In genomic region chr11:68868221-68868620, GRCh38 we compare ENCODE assay signal across 18 cellular contexts. TPM values are rescaled to one million over a fixed set of nuclear protein-coding genes. Genes with fewer than 3 reads are reported as not detected.
A peak's percentile ranks its signal among the peaks of the same experiment; 100 is the strongest.
DNase-seq lines count a peak whose midpoint lies in the region; ATAC-seq and TF ChIP-seq lines count a peak whose summit lies in the region.
"Had no signal": no experiment of that assay in that cellular context is flagged by ENCODE, and none has a peak within 500 bp of the region (broad histone marks: within the 10 kb centered on the region; RNA-seq: fewer than 3 reads in every experiment).

No MANE protein-coding gene starts in this region.

- H3K27ac Mint-ChIP-seq in activated naive CD8-positive, alpha-beta T cell treated with anti-CD3 and anti-CD28 coated beads, Interleukin-2, amount 10 ng/mL, durations not matched to agents 7 days and 5 days = no peak overlapping the region
- H3K27ac Mint-ChIP-seq in activated naive CD8-positive, alpha-beta T cell treated with anti-CD3 and anti-CD28 coated beads for 36 hours = no peak overlapping the region
- H3K27ac Mint-ChIP-seq: CD4-positive, alpha-beta T cell had no signal

- peaks cover 0 to 13% (median 12%) of the 10 kb centered on the region in 8 donors for H3K9me3 ChIP-seq in spleen

- DNase-seq in activated naive CD8-positive, alpha-beta T cell treated with anti-CD3 and anti-CD28 coated beads, Interleukin-2, amount 10 ng/mL, durations not matched to agents 7 days and 5 days = no peak
- no peak for DNase-seq in activated naive CD8-positive, alpha-beta T cell treated with anti-CD3 and anti-CD28 coated beads for 36 hours
- DNase-seq in mesendoderm = no peak
- peak; percentile 34 for DNase-seq in spleen
- no peak for DNase-seq in NCI-H1694 (lab: John Stamatoyannopoulos, UW)
- no peak for DNase-seq in T-helper 1 cell
- DNase-seq in activated gamma-delta T cell treated with Interleukin-2 at 50 U/mL for 16 hours = no peak
- DNase-seq: AML-193; CD4-positive, alpha-beta T cell; DMS153; DMS79; GDM1; GM23248; HCEC 1CT had no signal

- no peak overlapping the region for H3K4me3 ChIP-seq in mesendoderm (ENCODE audit: low read length)
- no peak overlapping the region for H3K4me3 ChIP-seq in spleen
- H3K4me3 ChIP-seq: A549, GM23248 had no signal

- H3K23ac ChIP-seq in mesendoderm (ENCODE audit: low read length) = no peak overlapping the region

- H4K8ac ChIP-seq in mesendoderm (ENCODE audit: low read depth, low read length) = no peak overlapping the region

- no peak overlapping the region for H3K4me2 ChIP-seq in mesendoderm (ENCODE audit: low read length)
- H3K4me2 ChIP-seq: A549 had no signal

- no peak for TF ChIP-seq CTCF in spleen (IDR thresholded peaks at IDR 0.05 in 8 of 11, conservative IDR thresholded peaks at IDR 0.05 in 3 of 11)

- peaks cover 1% of the 10 kb centered on the region for H3K9me3 Mint-ChIP-seq in activated naive CD8-positive, alpha-beta T cell treated with anti-CD3 and anti-CD28 coated beads, Interleukin-2, amount 10 ng/mL, durations not matched to agents 7 days and 5 days
- peaks cover 3% of the 10 kb centered on the region for H3K9me3 Mint-ChIP-seq in activated naive CD8-positive, alpha-beta T cell treated with anti-CD3 and anti-CD28 coated beads for 36 hours
- H3K9me3 Mint-ChIP-seq: CD4-positive, alpha-beta T cell had no signal

- H3K18ac ChIP-seq in mesendoderm (ENCODE audit: low read length) = no peak overlapping the region

- ATAC-seq in activated naive CD8-positive, alpha-beta T cell treated with anti-CD3 and anti-CD28 coated beads, Interleukin-2, amount 10 ng/mL, durations not matched to agents 7 days and 5 days (ENCODE audit: low read depth) = no peak
- ATAC-seq: A549 had no signal

- H3K27me3 ChIP-seq in mesendoderm (ENCODE audit: insufficient read depth, low read length, poor library complexity) (no peaks in the 10 kb centered on the region), spleen (replicated peaks in 1 of 7) (peaks cover 0 to 14% (median 0%) of the 10 kb centered on the region in 7 donors)

- no peak overlapping the region for H2BK5ac ChIP-seq in mesendoderm (ENCODE audit: low read length)

- H3K4me1 Mint-ChIP-seq in activated naive CD8-positive, alpha-beta T cell treated with anti-CD3 and anti-CD28 coated beads, Interleukin-2, amount 10 ng/mL, durations not matched to agents 7 days and 5 days = peaks cover 14% of the 10 kb centered on the region
- H3K4me1 Mint-ChIP-seq in activated naive CD8-positive, alpha-beta T cell treated with anti-CD3 and anti-CD28 coated beads for 36 hours = peaks cover 14% of the 10 kb centered on the region

- no peaks in the 10 kb centered on the region for H3K79me2 ChIP-seq in mesendoderm (ENCODE audit: control insufficient read depth, insufficient read depth, low read length)

- H3K4ac ChIP-seq in mesendoderm (ENCODE audit: low read depth, low read length) = no peak overlapping the region

- no peak for TF ChIP-seq POLR2A in spleen (IDR thresholded peaks at IDR 0.05)

- H3K36me3 ChIP-seq in mesendoderm (ENCODE audit: control insufficient read depth, insufficient read depth, low read length) = no peaks in the 10 kb centered on the region
- H3K36me3 ChIP-seq in spleen = no peaks in the 10 kb centered on the region

- H3K27ac ChIP-seq in mesendoderm (ENCODE audit: low read depth, low read length) = no peak overlapping the region
- no peak overlapping the region for H3K27ac ChIP-seq in spleen
- H3K27ac ChIP-seq: 22Rv1, A549, C4-2B, GM23248, HL-60 had no signal

- H2AK5ac ChIP-seq in mesendoderm (ENCODE audit: low read length) = no peak overlapping the region

- no peaks in the 10 kb centered on the region for H3K79me1 ChIP-seq in mesendoderm (ENCODE audit: low read length)

- H3K36me3 Mint-ChIP-seq in activated naive CD8-positive, alpha-beta T cell treated with anti-CD3 and anti-CD28 coated beads, Interleukin-2, amount 10 ng/mL, durations not matched to agents 7 days and 5 days = no peaks in the 10 kb centered on the region
- H3K36me3 Mint-ChIP-seq in activated naive CD8-positive, alpha-beta T cell treated with anti-CD3 and anti-CD28 coated beads for 36 hours = peaks cover 4% of the 10 kb centered on the region

- WGBS in mesendoderm (ENCODE audit: extremely low coverage, insufficient coverage, low lambda C conversion rate) = no CpG with 5 or more reads among the region's 13 CpGs
- 90 to 96% (median 92%) methylated on average over 13 of the region's 13 CpGs for whole genome bisulfite sequencing in spleen, 5 donors

- no peak overlapping the region for H4K5ac ChIP-seq in mesendoderm (ENCODE audit: low read length)

- intact Hi-C loops in spleen (cut with DNase I; ENCODE audit: low total_unique reads) = no loop called here

- H3K9ac ChIP-seq in mesendoderm (ENCODE audit: low read length) = no peak overlapping the region
- H3K9ac ChIP-seq: GM23248 had no signal

- POLR2A ChIA-PET in activated naive CD8-positive, alpha-beta T cell treated with anti-CD3 and anti-CD28 coated beads, Interleukin-2, amount 10 ng/mL, durations not matched to agents 7 days and 5 days (lab: Charles Lee) = no interaction called here

- H3K4me1 ChIP-seq in mesendoderm (ENCODE audit: control insufficient read depth, low read depth, low read length) (no peaks in the 10 kb centered on the region), spleen (peaks cover 0 to 18% (median 15%) of the 10 kb centered on the region in 6 donors)

- H3K27me3 Mint-ChIP-seq in activated naive CD8-positive, alpha-beta T cell treated with anti-CD3 and anti-CD28 coated beads, Interleukin-2, amount 10 ng/mL, durations not matched to agents 7 days and 5 days = peaks cover 20% of the 10 kb centered on the region
- peaks cover 28% of the 10 kb centered on the region for H3K27me3 Mint-ChIP-seq in activated naive CD8-positive, alpha-beta T cell treated with anti-CD3 and anti-CD28 coated beads for 36 hours

- H2BK15ac ChIP-seq in mesendoderm (replicated peaks; ENCODE audit: low read depth) = no peak overlapping the region

- peak overlapping the region; percentile 31 for H3K56ac ChIP-seq in mesendoderm (ENCODE audit: low read length)

- no peak overlapping the region for H2BK120ac ChIP-seq in mesendoderm (ENCODE audit: low read depth, low read length)

- peak overlapping the region; percentile 21 for H3K4me3 Mint-ChIP-seq in activated naive CD8-positive, alpha-beta T cell treated with anti-CD3 and anti-CD28 coated beads, Interleukin-2, amount 10 ng/mL, durations not matched to agents 7 days and 5 days
- no peak overlapping the region for H3K4me3 Mint-ChIP-seq in activated naive CD8-positive, alpha-beta T cell treated with anti-CD3 and anti-CD28 coated beads for 36 hours
- H3K4me3 Mint-ChIP-seq: CD4-positive, alpha-beta T cell had no signal

RNA-seq across cellular contexts. Expression of gene CPT1A, which starts 26.5 kb away (rescaled TPM):
- 10 to 100 TPM; 47.1 to 52.2 TPM for total RNA-seq in activated naive CD8-positive, alpha-beta T cell treated with anti-CD3 and anti-CD28 coated beads, Interleukin-2, amount 10 ng/mL, durations not matched to agents 7 days and 5 days
- 10 to 100 TPM; 12.8 to 15.4 TPM for total RNA-seq in activated naive CD8-positive, alpha-beta T cell treated with anti-CD3 and anti-CD28 coated beads for 36 hours
- 9.0 TPM for polyA plus RNA-seq in mesendoderm (2013, experiment 1 of 2)
- polyA plus RNA-seq in mesendoderm (2013, experiment 2 of 2) = 9.4 TPM
- total RNA-seq in spleen = 100 to 1,000 TPM in 1 of 7 donors, 10 to 100 TPM in 6; 43.3 to 118 (median 73.1) TPM
- 10 to 100 TPM in 2 of 3 donors, 1 to 10 TPM in 1; 6.7 to 18.0 (median 11.0) TPM for polyA plus RNA-seq in spleen

RNA-seq across cellular contexts. Expression of gene MRPL21, which starts 35.4 kb away (rescaled TPM):
- total RNA-seq in activated naive CD8-positive, alpha-beta T cell treated with anti-CD3 and anti-CD28 coated beads, Interleukin-2, amount 10 ng/mL, durations not matched to agents 7 days and 5 days = 10 to 100 TPM; 46.9 to 49.3 TPM
- 100 to 1,000 TPM; 118 to 127 TPM for total RNA-seq in activated naive CD8-positive, alpha-beta T cell treated with anti-CD3 and anti-CD28 coated beads for 36 hours
- 121 TPM for polyA plus RNA-seq in mesendoderm (2013, experiment 1 of 2)
- 127 TPM for polyA plus RNA-seq in mesendoderm (2013, experiment 2 of 2)
- total RNA-seq in spleen = 10 to 100 TPM; 11.2 to 37.4 (median 32.9) TPM
- 10 to 100 TPM; 50.5 to 81.0 (median 62.2) TPM for polyA plus RNA-seq in spleen

RNA-seq across cellular contexts. Expression of gene IGHMBP2, which starts 35.5 kb away (rescaled TPM):
- 10 to 100 TPM; 29.7 to 32.8 TPM for total RNA-seq in activated naive CD8-positive, alpha-beta T cell treated with anti-CD3 and anti-CD28 coated beads, Interleukin-2, amount 10 ng/mL, durations not matched to agents 7 days and 5 days
- total RNA-seq in activated naive CD8-positive, alpha-beta T cell treated with anti-CD3 and anti-CD28 coated beads for 36 hours = 10 to 100 TPM; 25.5 to 27.0 TPM
- 7.1 TPM for polyA plus RNA-seq in mesendoderm (2013, experiment 1 of 2)
- polyA plus RNA-seq in mesendoderm (2013, experiment 2 of 2) = 7.1 TPM
- 10 to 100 TPM; 15.6 to 31.6 (median 25.3) TPM for total RNA-seq in spleen
- polyA plus RNA-seq in spleen = 10 to 100 TPM in 2 of 3 donors, 1 to 10 TPM in 1; 8.2 to 24.1 (median 21.7) TPM
